ENCODE assay signal across 15 cellular contexts in the genomic region with DNA sequence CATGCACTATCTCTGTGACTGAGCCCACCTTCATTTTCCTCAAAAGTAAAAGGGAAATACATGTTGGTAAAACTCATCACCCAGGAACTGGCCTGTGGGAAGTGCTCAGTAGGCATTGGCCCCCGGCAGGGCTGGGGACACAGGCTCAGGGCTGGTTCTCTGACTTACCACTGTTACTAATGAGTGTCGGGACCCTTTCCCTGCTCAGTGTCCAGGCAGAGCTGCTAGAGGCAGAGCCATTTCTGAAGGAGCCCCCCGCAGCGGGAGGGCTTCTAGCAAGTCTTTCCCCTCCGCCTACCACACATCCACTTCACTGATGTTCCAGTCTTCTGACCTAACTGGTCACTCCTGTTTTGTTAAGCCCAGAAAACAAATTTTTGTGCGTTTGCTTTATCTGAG. TPM values are rescaled to one million over a fixed set of nuclear protein-coding genes. Genes with fewer than 3 reads are reported as not detected.
DNase-seq lines count a peak whose midpoint lies in the region; ATAC-seq, FAIRE-seq and TF ChIP-seq lines count a peak whose summit lies in the region.
"Had no signal": no experiment of that assay in that cellular context is flagged by ENCODE, and none has a peak within 500 bp of the region (broad histone marks: within the 10 kb centered on the region; RNA-seq: fewer than 3 reads in every experiment).

No MANE protein-coding gene starts in this region.

- H4K20me1 ChIP-seq in DND-41 (ENCODE audit: insufficient read depth, low read length), result no peaks in the 10 kb centered on the region
- H4K20me1 ChIP-seq in Karpas-422 (ENCODE audit: insufficient read depth, low read depth, low read length), result no peaks in the 10 kb centered on the region
- H4K20me1 ChIP-seq in astrocyte (ENCODE audit: insufficient read depth, low read length), result no peaks in the 10 kb centered on the region

- no peak for DNase-seq in DND-41
- DNase-seq in Karpas-422, result no peak
- no peak for DNase-seq in astrocyte (ENCODE audit: low read depth)
- no peak for DNase-seq in nephron progenitor cell
- DNase-seq in SJCRH30, result no peak
- DNase-seq: activated CD4-positive, alpha-beta T cell treated with anti-CD3 and anti-CD28 coated beads for 4 hours; hypothalamus; mucosa of descending colon; NCI-H446; SIG-M5 had no signal

- H3K4me2 ChIP-seq in DND-41 (ENCODE audit: insufficient read depth, low read length) (peak overlapping the region; percentile 95), Karpas-422 (ENCODE audit: low read depth, low read length, poor library complexity, severe bottlenecking) (peak overlapping the region; percentile 94), astrocyte (ENCODE audit: low read length) (no peak overlapping the region)

- no peaks in the 10 kb centered on the region for H3K27me3 Mint-ChIP-seq in astrocyte (ENCODE audit: low read depth, unreplicated experiment)
- peaks cover 6% of the 10 kb centered on the region for H3K27me3 Mint-ChIP-seq in nephron progenitor cell (ENCODE audit: low read depth, poor library complexity)

- H3K27ac Mint-ChIP-seq in astrocyte (ENCODE audit: unreplicated experiment) (no peak overlapping the region), nephron progenitor cell (peak overlapping the region; percentile 36)

- peaks cover 5% of the 10 kb centered on the region for H3K4me1 Mint-ChIP-seq in astrocyte (ENCODE audit: low read depth, unreplicated experiment)
- H3K4me1 Mint-ChIP-seq in nephron progenitor cell, result peaks cover 28% of the 10 kb centered on the region

- H3K9me3 Mint-ChIP-seq in astrocyte (ENCODE audit: unreplicated experiment) (peaks cover 2% of the 10 kb centered on the region), nephron progenitor cell (no peaks in the 10 kb centered on the region)

- H3K27me3 ChIP-seq in DND-41 (ENCODE audit: insufficient read depth, low read length, poor library complexity) (no peaks in the 10 kb centered on the region), Karpas-422 (ENCODE audit: low read length) (no peaks in the 10 kb centered on the region), astrocyte (ENCODE audit: insufficient read depth, low read length) (no peaks in the 10 kb centered on the region), SJCRH30 (no peaks in the 10 kb centered on the region)
- H3K27me3 ChIP-seq: ascending aorta had no signal

- no peak for FAIRE-seq in astrocyte (lab: Jason Lieb, UNC)
- FAIRE-seq: endometrium, GM12892 had no signal

- H3K9ac ChIP-seq in DND-41 (ENCODE audit: low read depth, low read length) (peak overlapping the region; percentile 76), Karpas-422 (ENCODE audit: low read length) (peak overlapping the region; percentile 90), astrocyte (ENCODE audit: low read length) (no peak overlapping the region)

- no peak for TF ChIP-seq CTCF in DND-41 (IDR thresholded peaks at IDR 0.05; ENCODE audit: borderline replicate concordance, extremely low read depth, low read length, poor library complexity, severe bottlenecking)
- TF ChIP-seq CTCF in astrocyte (IDR thresholded peaks at IDR 0.05; ENCODE audit: insufficient read depth, low read depth, low read length), result no peak
- TF ChIP-seq CTCF in nephron progenitor cell (IDR thresholded peaks at IDR 0.05), result no peak

- peaks cover 32% of the 10 kb centered on the region for H3K4me1 ChIP-seq in DND-41 (ENCODE audit: insufficient read depth, low read length)
- H3K4me1 ChIP-seq in Karpas-422 (ENCODE audit: low read length), result peaks cover 22% of the 10 kb centered on the region
- peaks cover 10% of the 10 kb centered on the region for H3K4me1 ChIP-seq in astrocyte (ENCODE audit: insufficient read depth, low read length)
- H3K4me1 ChIP-seq in SJCRH30, result peaks cover 10% of the 10 kb centered on the region; the same call in 1 of the 2 replicates

- no peaks in the 10 kb centered on the region for H3K36me3 Mint-ChIP-seq in astrocyte (ENCODE audit: low read depth, unreplicated experiment)
- no peaks in the 10 kb centered on the region for H3K36me3 Mint-ChIP-seq in nephron progenitor cell (ENCODE audit: low read depth)

- no peak overlapping the region for H2AFZ ChIP-seq in DND-41 (ENCODE audit: low read depth, low read length)
- H2AFZ ChIP-seq in Karpas-422 (ENCODE audit: low read length), result no peak overlapping the region
- no peak overlapping the region for H2AFZ ChIP-seq in astrocyte (ENCODE audit: low read depth, low read length)

- ATAC-seq in DND-41 (ENCODE audit: insufficient read depth, low read depth) (no peak), GM19328 (IDR thresholded peaks at IDR 0.05; ENCODE audit: unreplicated experiment) (no peak), HG03520 (IDR thresholded peaks at IDR 0.05; ENCODE audit: unreplicated experiment) (no peak)
- ATAC-seq: mucosa of descending colon had no signal

- H3K27ac ChIP-seq in DND-41 (ENCODE audit: low read length), result no peak overlapping the region
- H3K27ac ChIP-seq in Karpas-422 (ENCODE audit: low read length), result no peak overlapping the region
- H3K27ac ChIP-seq in astrocyte (ENCODE audit: low read depth, low read length), result no peak overlapping the region
- H3K27ac ChIP-seq in SJCRH30, result no peak overlapping the region
- H3K27ac ChIP-seq: ascending aorta had no signal

- H3K4me3 Mint-ChIP-seq in astrocyte (ENCODE audit: unreplicated experiment) (peak overlapping the region; percentile 54), nephron progenitor cell (peak overlapping the region; percentile 97)

- peak overlapping the region in 1 of 2 experiments; percentile 88; a peak in 2 of 4 replicates for H3K4me3 ChIP-seq in DND-41 (ENCODE audit: low read depth in 1 of 2, low read length in 2 of 2)
- H3K4me3 ChIP-seq in Karpas-422 (ENCODE audit: low read length), result peak overlapping the region; percentile 89
- H3K4me3 ChIP-seq in astrocyte (ENCODE audit: insufficient read depth, low read depth, low read length), result no peak overlapping the region
- H3K4me3 ChIP-seq in SJCRH30, result no peak overlapping the region
- H3K4me3 ChIP-seq: mucosa of descending colon had no signal

- H3K9me2 ChIP-seq in Karpas-422 (replicated peaks; ENCODE audit: insufficient read depth, low read length), result no peaks in the 10 kb centered on the region

- H3K36me3 ChIP-seq in DND-41 (ENCODE audit: insufficient read depth, low read length) (no peaks in the 10 kb centered on the region), Karpas-422 (ENCODE audit: insufficient read depth, low read length) (no peaks in the 10 kb centered on the region), astrocyte (ENCODE audit: insufficient read depth, low read length) (no peaks in the 10 kb centered on the region), SJCRH30 (no peaks in the 10 kb centered on the region)
- H3K36me3 ChIP-seq: ascending aorta had no signal

- H3K9me3 ChIP-seq in DND-41 (ENCODE audit: insufficient read depth, low read length, severe bottlenecking), result no peaks in the 10 kb centered on the region
- no peaks in the 10 kb centered on the region for H3K9me3 ChIP-seq in Karpas-422 (ENCODE audit: low read length)
- H3K9me3 ChIP-seq in astrocyte (ENCODE audit: insufficient read depth, low read depth, low read length), result no peaks in the 10 kb centered on the region
- no peaks in the 10 kb centered on the region for H3K9me3 ChIP-seq in SJCRH30 (replicated peaks)
- H3K9me3 ChIP-seq: ascending aorta, mucosa of descending colon had no signal

- H3K79me2 ChIP-seq in DND-41 (ENCODE audit: insufficient read depth, low read length), result peaks cover 42% of the 10 kb centered on the region
- H3K79me2 ChIP-seq in Karpas-422 (ENCODE audit: low read length), result peaks cover 42% of the 10 kb centered on the region
- peaks cover 28% of the 10 kb centered on the region for H3K79me2 ChIP-seq in astrocyte (ENCODE audit: insufficient read depth, low read length)

RNA-seq across cellular contexts. Expression of gene PEMT, which starts 1.7 kb away (rescaled TPM):
- 62.7 and 69.8 TPM in 2 replicates for total RNA-seq in Karpas-422 (2014; rRNA removed; shearing (Covaris generic); ENCODE audit: low replicate concordance)
- 19.5 and 25.4 TPM in 2 replicates for total RNA-seq in astrocyte
- 62.5 and 65.2 TPM in 2 replicates for total RNA-seq in SJCRH30 (2014; rRNA removed; shearing (Covaris generic))
